ENCODE assay signal across 6 cellular contexts in genomic region chr7:100895956-100896742, GRCh38. TPM values are rescaled to one million over a fixed set of nuclear protein-coding genes. Genes with fewer than 3 reads are reported as not detected.
DNase-seq lines count a peak whose midpoint lies in the region; FAIRE-seq and TF ChIP-seq lines count a peak whose summit lies in the region.

No MANE protein-coding gene starts in this region.

- H3K4me1 ChIP-seq in keratinocyte (ENCODE audit: control insufficient read depth, extremely low read depth, insufficient read depth, low read length) (peaks cover 15% of the 10 kb centered on the region), vagina (peaks cover 28% of the 10 kb centered on the region)

- dilution Hi-C loops in keratinocyte (cut with MboI; ENCODE audit: extremely low pct_ligation_motif_present, low sequenced_read_pairs), result no loop called here

- H3K9ac ChIP-seq in keratinocyte (ENCODE audit: control insufficient read depth, extremely low read depth, insufficient read depth, low read length), result no peak overlapping the region

- FAIRE-seq in keratinocyte (lab: Jason Lieb, UNC), result no peak

- H3K27ac ChIP-seq in keratinocyte (ENCODE audit: control insufficient read depth, insufficient read depth, low read length) (no peak overlapping the region), vagina (no peak overlapping the region)

- H3K9me1 ChIP-seq in keratinocyte (ENCODE audit: control insufficient read depth, extremely low read depth, insufficient read depth, low read length), result no peaks in the 10 kb centered on the region

- POLR2A ChIA-PET in activated CD4-positive, alpha-beta memory T cell treated with anti-CD3 and anti-CD28 coated beads for 36 hours (lab: Charles Lee), result interaction anchor here (1.4 kb wide), 1 partner anchor 21 kb away, joined by 4 read pairs; the partner anchor contains the start of gene SRRT

- CTCF ChIA-PET in activated CD4-positive, alpha-beta memory T cell treated with anti-CD3 and anti-CD28 coated beads for 36 hours (lab: Charles Lee), result interaction anchor here (0.6 to 4.3 kb wide), 11 partner anchors 9 to 387 kb away, joined by 3 to 37 read pairs (median 6); no protein-coding TSS in a partner anchor

- peaks cover 45% of the 10 kb centered on the region for H3K27me3 ChIP-seq in keratinocyte (ENCODE audit: control insufficient read depth, extremely low read depth, insufficient read depth, low read length)
- H3K27me3 ChIP-seq in vagina, result no peaks in the 10 kb centered on the region

- H3K27ac Mint-ChIP-seq in activated CD4-positive, alpha-beta memory T cell treated with anti-CD3 and anti-CD28 coated beads for 36 hours, result no peak overlapping the region

- no peak for TF ChIP-seq POLR2A in vagina (IDR thresholded peaks at IDR 0.05)

- intact Hi-C loops in activated CD4-positive, alpha-beta memory T cell treated with anti-CD3 and anti-CD28 coated beads for 36 hours (cut with micrococcal nuclease), result loop anchor here (2.0 to 5.0 kb wide), 3 partner anchors 71 to 181 kb away; partner anchors contain the start of gene MUC12
- intact Hi-C loops in vagina (cut with DNase I), result loop anchor here (5.0 kb wide), 2 partner anchors 161 to 181 kb away; no protein-coding TSS in a partner anchor

- TF ChIP-seq CTCF in GM20000 (IDR thresholded peaks at IDR 0.05; ENCODE audit: extremely low read depth, missing control alignments) (no peak), keratinocyte (optimal IDR thresholded peaks at IDR 0.05 in 1 of 3, IDR thresholded peaks at IDR 0.05 in 1 of 3, conservative IDR thresholded peaks at IDR 0.05 in 1 of 3; ENCODE audit: extremely low read depth in 1 of 3, insufficient read depth in 2 of 3, low read length in 3 of 3) (no peak), vagina (IDR thresholded peaks at IDR 0.05) (no peak)

- peaks cover 46% of the 10 kb centered on the region for H3K27me3 Mint-ChIP-seq in activated CD4-positive, alpha-beta memory T cell treated with anti-CD3 and anti-CD28 coated beads for 36 hours

- H3K4me3 ChIP-seq in keratinocyte (ENCODE audit: control insufficient read depth in 2 of 3, extremely low read depth in 1 of 3, insufficient read depth in 2 of 3, low read depth in 1 of 3, low read length in 3 of 3), result no peak overlapping the region
- peak overlapping the region; percentile 47 to 51 for H3K4me3 ChIP-seq in vagina

- H3K36me3 ChIP-seq in keratinocyte (ENCODE audit: control insufficient read depth in 2 of 2, extremely low read depth in 1 of 2, insufficient read depth in 2 of 2, low read length in 2 of 2), result no peaks in the 10 kb centered on the region
- no peaks in the 10 kb centered on the region for H3K36me3 ChIP-seq in vagina

- no peak overlapping the region for H2AFZ ChIP-seq in keratinocyte (ENCODE audit: control insufficient read depth, low read length)

- H3K79me2 ChIP-seq in keratinocyte (ENCODE audit: control insufficient read depth, insufficient read depth, low read length), result no peaks in the 10 kb centered on the region

- DNase-seq in GM20000 (ENCODE audit: low spot score), result peak; percentile 81
- no peak for DNase-seq in activated CD4-positive, alpha-beta memory T cell treated with anti-CD3 and anti-CD28 coated beads for 36 hours
- no peak for DNase-seq in keratinocyte (ENCODE audit: low read depth, low spot score)
- no peak for DNase-seq in vagina (ENCODE audit: extremely low spot score in 2 of 2)
- no peak for DNase-seq in NCI-H345 treated with DMSO at 0.1 percent for 48 hours (lab: John Stamatoyannopoulos, UW; ENCODE audit: unreplicated experiment)
- no peak for DNase-seq in NCI-H1092 (lab: John Stamatoyannopoulos, UW)

- no peaks in the 10 kb centered on the region for H3K9me3 Mint-ChIP-seq in activated CD4-positive, alpha-beta memory T cell treated with anti-CD3 and anti-CD28 coated beads for 36 hours

- H3K36me3 Mint-ChIP-seq in activated CD4-positive, alpha-beta memory T cell treated with anti-CD3 and anti-CD28 coated beads for 36 hours, result no peaks in the 10 kb centered on the region

- peak overlapping the region; percentile 46 for H3K4me3 Mint-ChIP-seq in activated CD4-positive, alpha-beta memory T cell treated with anti-CD3 and anti-CD28 coated beads for 36 hours

- H3K4me1 Mint-ChIP-seq in activated CD4-positive, alpha-beta memory T cell treated with anti-CD3 and anti-CD28 coated beads for 36 hours (ENCODE audit: low read depth), result peaks cover 11% of the 10 kb centered on the region

- no peaks in the 10 kb centered on the region for H3K9me3 ChIP-seq in keratinocyte (ENCODE audit: control insufficient read depth, low read depth, low read length)
- H3K9me3 ChIP-seq in vagina, result no peaks in the 10 kb centered on the region

- peak overlapping the region; percentile 27 for H3K4me2 ChIP-seq in keratinocyte (ENCODE audit: control insufficient read depth, extremely low read depth, insufficient read depth, low read depth, low read length)

- H4K20me1 ChIP-seq in keratinocyte (ENCODE audit: control insufficient read depth, extremely low read depth, insufficient read depth, low read length), result no peaks in the 10 kb centered on the region

RNA-seq across cellular contexts. Expression of gene ACHE, which starts 0.5 kb away (rescaled TPM):
- total RNA-seq in activated CD4-positive, alpha-beta memory T cell treated with anti-CD3 and anti-CD28 coated beads for 36 hours, result not detected
- polyA plus RNA-seq in keratinocyte, result 0.07 to 0.30 TPM (median 0.20 TPM) in 3 replicates
- polyA plus RNA-seq in keratinocyte (2011; ENCODE audit: low read depth), result 0.21 TPM
- 0.02 and 0.10 TPM in 2 replicates for polyA plus RNA-seq in keratinocyte (2011; cell fraction: cytosol; rRNA removed)
- polyA plus RNA-seq in keratinocyte (2011; cell fraction: nucleus; rRNA removed), result 1.3 and 1.6 TPM in 2 replicates
- polyA plus RNA-seq in keratinocyte (2012; ENCODE audit: low replicate concordance), result 0.14 and 0.42 TPM in 2 replicates
- polyA minus RNA-seq in keratinocyte, result 0.46 TPM in 1 of 3 replicates, not detected in the others
- polyA minus RNA-seq in keratinocyte (2011; cell fraction: cytosol; rRNA and poly(A)+ RNA removed), result not detected
- polyA minus RNA-seq in keratinocyte (2011; cell fraction: nucleus; rRNA and poly(A)+ RNA removed), result 0.42 and 0.70 TPM in 2 replicates
- 9.3 TPM for total RNA-seq in vagina

RNA-seq across cellular contexts. Expression of gene UFSP1, which starts 6.6 kb away (rescaled TPM):
- total RNA-seq in activated CD4-positive, alpha-beta memory T cell treated with anti-CD3 and anti-CD28 coated beads for 36 hours, result 1 to 10 TPM; 1.5 to 2.0 TPM
- 1.0 to 1.4 TPM (median 1.2 TPM) in 3 replicates for polyA plus RNA-seq in keratinocyte
- polyA plus RNA-seq in keratinocyte (2011; ENCODE audit: low read depth), result not detected
- 0.34 and 1.1 TPM in 2 replicates for polyA plus RNA-seq in keratinocyte (2011; cell fraction: cytosol; rRNA removed)
- polyA plus RNA-seq in keratinocyte (2011; cell fraction: nucleus; rRNA removed), result 0.93 and 1.3 TPM in 2 replicates
- polyA plus RNA-seq in keratinocyte (2012; ENCODE audit: low replicate concordance), result 1.5 and 2.4 TPM in 2 replicates
- polyA minus RNA-seq in keratinocyte, result 0.93 to 2.0 TPM (median 1.4 TPM) in 3 replicates
- polyA minus RNA-seq in keratinocyte (2011; cell fraction: cytosol; rRNA and poly(A)+ RNA removed), result 2.1 TPM
- polyA minus RNA-seq in keratinocyte (2011; cell fraction: nucleus; rRNA and poly(A)+ RNA removed), result 0.62 and 0.95 TPM in 2 replicates
- total RNA-seq in vagina, result 3.4 TPM

RNA-seq across cellular contexts. Expression of gene SRRT, which starts 21.2 kb away (rescaled TPM):
- 100 to 1,000 TPM; 209 to 223 TPM for total RNA-seq in activated CD4-positive, alpha-beta memory T cell treated with anti-CD3 and anti-CD28 coated beads for 36 hours
- polyA plus RNA-seq in keratinocyte, result 23.1 to 54.5 TPM (median 42.2 TPM) in 3 replicates
- 67.3 TPM for polyA plus RNA-seq in keratinocyte (2011; ENCODE audit: low read depth)
- polyA plus RNA-seq in keratinocyte (2011; cell fraction: cytosol; rRNA removed), result 17.4 and 30.9 TPM in 2 replicates
- 108 and 127 TPM in 2 replicates for polyA plus RNA-seq in keratinocyte (2011; cell fraction: nucleus; rRNA removed)
- 43.4 and 83.7 TPM in 2 replicates for polyA plus RNA-seq in keratinocyte (2012; ENCODE audit: low replicate concordance)
- 13.9 to 112 TPM (median 41.6 TPM) in 3 replicates for polyA minus RNA-seq in keratinocyte
- 65.6 TPM for polyA minus RNA-seq in keratinocyte (2011; cell fraction: cytosol; rRNA and poly(A)+ RNA removed)
- polyA minus RNA-seq in keratinocyte (2011; cell fraction: nucleus; rRNA and poly(A)+ RNA removed), result 35.8 and 36.7 TPM in 2 replicates
- 96.5 TPM for total RNA-seq in vagina

RNA-seq across cellular contexts. Expression of gene TRIP6, which starts 29.0 kb away (rescaled TPM):
- total RNA-seq in activated CD4-positive, alpha-beta memory T cell treated with anti-CD3 and anti-CD28 coated beads for 36 hours, result 10 to 100 TPM; 25.8 to 25.9 TPM
- 83.8 to 106 TPM (median 93.7 TPM) in 3 replicates for polyA plus RNA-seq in keratinocyte
- polyA plus RNA-seq in keratinocyte (2011; ENCODE audit: low read depth), result 56.4 TPM
- polyA plus RNA-seq in keratinocyte (2011; cell fraction: cytosol; rRNA removed), result 39.7 and 76.9 TPM in 2 replicates
- polyA plus RNA-seq in keratinocyte (2011; cell fraction: nucleus; rRNA removed), result 93.1 and 96.4 TPM in 2 replicates
- 62.1 and 119 TPM in 2 replicates for polyA plus RNA-seq in keratinocyte (2012; ENCODE audit: low replicate concordance)
- 46.0 to 59.9 TPM (median 59.1 TPM) in 3 replicates for polyA minus RNA-seq in keratinocyte
- polyA minus RNA-seq in keratinocyte (2011; cell fraction: cytosol; rRNA and poly(A)+ RNA removed), result 103 TPM
- 37.5 and 40.5 TPM in 2 replicates for polyA minus RNA-seq in keratinocyte (2011; cell fraction: nucleus; rRNA and poly(A)+ RNA removed)
- 52.1 TPM for total RNA-seq in vagina

RNA-seq across cellular contexts. Expression of gene SLC12A9, which starts 43.6 kb away (rescaled TPM):
- total RNA-seq in activated CD4-positive, alpha-beta memory T cell treated with anti-CD3 and anti-CD28 coated beads for 36 hours, result 10 to 100 TPM; 17.8 to 18.5 TPM
- 14.5 to 24.9 TPM (median 19.8 TPM) in 3 replicates for polyA plus RNA-seq in keratinocyte
- 2.7 TPM for polyA plus RNA-seq in keratinocyte (2011; ENCODE audit: low read depth)
- 3.7 and 8.3 TPM in 2 replicates for polyA plus RNA-seq in keratinocyte (2011; cell fraction: cytosol; rRNA removed)
- polyA plus RNA-seq in keratinocyte (2011; cell fraction: nucleus; rRNA removed), result 55.8 and 64.8 TPM in 2 replicates
- 10.5 and 21.0 TPM in 2 replicates for polyA plus RNA-seq in keratinocyte (2012; ENCODE audit: low replicate concordance)
- 21.7 to 43.2 TPM (median 31.8 TPM) in 3 replicates for polyA minus RNA-seq in keratinocyte
- 13.6 TPM for polyA minus RNA-seq in keratinocyte (2011; cell fraction: cytosol; rRNA and poly(A)+ RNA removed)
- 30.8 and 32.0 TPM in 2 replicates for polyA minus RNA-seq in keratinocyte (2011; cell fraction: nucleus; rRNA and poly(A)+ RNA removed)
- 15.7 TPM for total RNA-seq in vagina

Comparison
In these comparisons a context has a peak if more than half of its experiments do, and no peak if none do; other contexts are left out.
1. H3K4me3 ChIP-seq: peak in vagina (2 of 2); none in keratinocyte (0 of 3).